24 cellular contexts compared by ENCODE assay signal in genomic region chr4:123987408-123987807, GRCh38.
A peak's percentile ranks its signal among the peaks of the same experiment; 100 is the strongest.
DNase-seq lines count a peak whose midpoint lies in the region; ATAC-seq and TF ChIP-seq lines count a peak whose summit lies in the region.
"Had no signal": no experiment of that assay in that cellular context is flagged by ENCODE, and none has a peak within 500 bp of the region (broad histone marks: within the 10 kb centered on the region; RNA-seq: fewer than 3 reads in every experiment).

No MANE protein-coding gene starts in this region.

- intact Hi-C loops in heart left ventricle (cut with DNase I) (loop anchor here in 1 of 10 donors (10.0 kb wide), 1 partner anchor 67 kb away; no protein-coding TSS in a partner anchor), Right ventricle myocardium inferior (cut with DNase I) (loop anchor here (1.0 to 10.0 kb wide), 3 partner anchors 48 to 243 kb away; no protein-coding TSS in a partner anchor)

- H3K36me3 ChIP-seq in heart left ventricle: no peaks in the 10 kb centered on the region
- H3K36me3 ChIP-seq: BE2C, neural progenitor cell, tibial artery had no signal

- no peak overlapping the region for H3K4me3 ChIP-seq in heart left ventricle
- H3K4me3 ChIP-seq: neural progenitor cell, tibial artery had no signal

- TF ChIP-seq CTCF in heart left ventricle (IDR thresholded peaks at IDR 0.05): no peak
- no peak for TF ChIP-seq CTCF in foreskin keratinocyte (conservative IDR thresholded peaks at IDR 0.05)

- peaks cover 0 to 30% (median 14%) of the 10 kb centered on the region in 12 donors for H3K4me1 ChIP-seq in heart left ventricle
- peaks cover 23% of the 10 kb centered on the region for H3K4me1 ChIP-seq in foreskin keratinocyte
- H3K4me1 ChIP-seq: BE2C, neural progenitor cell had no signal

- peak in 2 of 4 donors; percentile 5 to 35 for ATAC-seq in heart left ventricle
- no peak for ATAC-seq in Right ventricle myocardium inferior
- no peak for ATAC-seq in foreskin keratinocyte

- H3K27me3 ChIP-seq in heart left ventricle: no peaks in the 10 kb centered on the region
- H3K27me3 ChIP-seq in foreskin keratinocyte: no peaks in the 10 kb centered on the region
- H3K27me3 ChIP-seq: BE2C, neural progenitor cell, tibial artery had no signal

- H3K9me3 ChIP-seq in heart left ventricle: peaks cover 0 to 25% (median 11%) of the 10 kb centered on the region in 12 donors
- H3K9me3 ChIP-seq: BE2C had no signal

- no peak for TF ChIP-seq POLR2A in heart left ventricle (IDR thresholded peaks at IDR 0.05)

- H3K27ac ChIP-seq in heart left ventricle (peak overlapping the region in 10 of 12 donors; percentile 61 to 86 (median 68)), foreskin keratinocyte (peak overlapping the region; percentile 16)
- H3K27ac ChIP-seq: KMS-11, neural progenitor cell, RWPE1, tibial artery had no signal

- DNase-seq in heart left ventricle: no peak
- DNase-seq in Right ventricle myocardium inferior (ENCODE audit: missing footprints): no peak
- no peak for DNase-seq in foreskin keratinocyte
- DNase-seq in myocyte (ENCODE audit: low read depth): peak; percentile 17
- DNase-seq in SW480 (ENCODE audit: low spot score): no peak
- no peak for DNase-seq in foreskin melanocyte
- no peak for DNase-seq in germinal center (ENCODE audit: low spot score)
- no peak for DNase-seq in islet precursor cell
- DNase-seq: activated CD8-positive, alpha-beta memory T cell treated with anti-CD3 and anti-CD28 coated beads for 24 hours; activated naive CD4-positive, alpha-beta T cell treated with Interleukin-2 at 50 U/mL for 16 hours; activated T-cell treated with anti-CD3 and anti-CD28 coated beads, Interleukin-2, amount 50 U/mL, for 24 hours; amygdala; BE2C; caudate nucleus; HCEC 1CT; left cardiac atrium; MV-4-11; NCI-H748 treated with DMSO at 0.1 percent for 48 hours; stimulated activated CD4-positive, alpha-beta T cell treated with anti-CD3 and anti-CD28 coated beads, Interleukin-12 subunit alpha, Interleukin-12 subunit beta, amount 100 ng/mL, for 4 hours; stimulated activated CD4-positive, alpha-beta T cell treated with anti-CD3 and anti-CD28 coated beads, Interleukin-4, amount 100 ng/mL, for 4 hours; tibial artery had no signal

- 55 to 65% (median 61%) methylated on average over 3 of the region's 3 CpGs for WGBS in heart left ventricle, 4 donors
